Comparison of ENCODE assay signal across 8 cellular contexts in genomic region chr5:141475625-141476131, GRCh38. TPM values are rescaled to one million over a fixed set of nuclear protein-coding genes. Genes with fewer than 3 reads are reported as not detected.
DNase-seq lines count a peak whose midpoint lies in the region; ATAC-seq and TF ChIP-seq lines count a peak whose summit lies in the region.

TSS of gene PCDHGC3 (plus strand) at chr5:141475966. CDS start at chr5:141476117, 151 bp downstream.

- DNase-seq in Calu3 (peak; percentile 95), NCI-H774 (lab: John Stamatoyannopoulos, UW) (peak; percentile 65), foreskin fibroblast (peak; percentile 96 to 99), thoracic aorta (ENCODE audit: low spot score) (peak; percentile 81)
- peak in 3 of 10 donors; percentile 18 to 22 (median 20) for DNase-seq in naive thymus-derived CD8-positive, alpha-beta T cell

- peaks cover 28% of the 10 kb centered on the region for H3K36me3 Mint-ChIP-seq in Calu3 (ENCODE audit: insufficient read depth, unreplicated experiment)
- H3K36me3 Mint-ChIP-seq in activated T-helper 17 cell treated with anti-CD3 and anti-CD28 coated beads, Interleukin-2, amount 50 U/mL, for 72 hours (ENCODE audit: low read depth) = no peaks in the 10 kb centered on the region
- no peaks in the 10 kb centered on the region for H3K36me3 Mint-ChIP-seq in naive thymus-derived CD8-positive, alpha-beta T cell

- H3K36me3 ChIP-seq in thoracic aorta = no peaks in the 10 kb centered on the region

- CTCF ChIA-PET in Calu3 (lab: Charles Lee) = interaction anchor here (0.5 to 2.2 kb wide), 20 partner anchors 10 to 690 kb away, joined by 3 to 27 read pairs (median 4); partner anchors contain the start of genes PCDHA1, PCDHB14, PCDHGA9 and PCDHGB3

- H3K4me3 Mint-ChIP-seq in Calu3 (ENCODE audit: low read depth, unreplicated experiment) = peak within 1 kb of the TSS; percentile 91
- H3K4me3 Mint-ChIP-seq in activated T-helper 17 cell treated with anti-CD3 and anti-CD28 coated beads, Interleukin-2, amount 50 U/mL, for 72 hours = peak within 1 kb of the TSS; percentile 87
- H3K4me3 Mint-ChIP-seq in naive thymus-derived CD8-positive, alpha-beta T cell = peak within 1 kb of the TSS; percentile 83 to 93 (median 87)

- H3K4me1 ChIP-seq in thoracic aorta (ENCODE audit: control insufficient read depth in 1 of 2, low read depth in 2 of 2) = peaks cover 22 to 45% of the 10 kb centered on the region in 2 donors

- no peaks in the 10 kb centered on the region for H3K27me3 ChIP-seq in thoracic aorta (replicated peaks; ENCODE audit: insufficient read depth)

- no peaks in the 10 kb centered on the region for H3K9me3 ChIP-seq in thoracic aorta

- H3K9me3 Mint-ChIP-seq in Calu3 (ENCODE audit: low read depth, unreplicated experiment) = no peaks in the 10 kb centered on the region
- no peaks in the 10 kb centered on the region for H3K9me3 Mint-ChIP-seq in activated T-helper 17 cell treated with anti-CD3 and anti-CD28 coated beads, Interleukin-2, amount 50 U/mL, for 72 hours
- no peaks in the 10 kb centered on the region for H3K9me3 Mint-ChIP-seq in naive thymus-derived CD8-positive, alpha-beta T cell

- intact Hi-C loops in Calu3 (cut with micrococcal nuclease; ENCODE audit: unreplicated experiment) = loop anchor here (1.0 to 5.0 kb wide), 4 partner anchors 18 to 82 kb away; partner anchors contain the start of gene PCDHGA9

- H3K27ac ChIP-seq in thoracic aorta = peak within 1 kb of the TSS; percentile 86 to 93

- BruUV-seq in Calu3 (replicated peaks; lab: Mats Ljungman, UMichigan) = no TSS peak

- H3K4me1 Mint-ChIP-seq in Calu3 (ENCODE audit: low read depth, unreplicated experiment) = peaks cover 10% of the 10 kb centered on the region
- H3K4me1 Mint-ChIP-seq in activated T-helper 17 cell treated with anti-CD3 and anti-CD28 coated beads, Interleukin-2, amount 50 U/mL, for 72 hours = peaks cover 8% of the 10 kb centered on the region
- peaks cover 10 to 31% (median 28%) of the 10 kb centered on the region in 4 donors for H3K4me1 Mint-ChIP-seq in naive thymus-derived CD8-positive, alpha-beta T cell

- TF ChIP-seq CTCF in Calu3 (IDR thresholded peaks at IDR 0.05; ENCODE audit: unreplicated experiment) = no peak
- TF ChIP-seq CTCF in foreskin fibroblast (IDR thresholded peaks at IDR 0.05; ENCODE audit: low read depth, low read length) = peak; percentile 30
- TF ChIP-seq CTCF in thoracic aorta (IDR thresholded peaks at IDR 0.05) = no peak

- ATAC-seq in GM19452 (IDR thresholded peaks at IDR 0.05; ENCODE audit: unreplicated experiment) (peak; percentile 97), HG03520 (IDR thresholded peaks at IDR 0.05; ENCODE audit: unreplicated experiment) (peak; percentile 98), thoracic aorta (ENCODE audit: insufficient number of reproducible peaks, low FRiP score, low read depth) (peak; percentile 93)
- peak; percentile 94 for ATAC-seq in activated T-helper 17 cell treated with anti-CD3 and anti-CD28 coated beads, Interleukin-2, amount 50 U/mL, for 72 hours (replicated peaks)
- ATAC-seq in naive thymus-derived CD8-positive, alpha-beta T cell = peak; percentile 74 to 92

- no peaks in the 10 kb centered on the region for H3K27me3 Mint-ChIP-seq in Calu3 (ENCODE audit: unreplicated experiment)
- peaks cover 44% of the 10 kb centered on the region for H3K27me3 Mint-ChIP-seq in activated T-helper 17 cell treated with anti-CD3 and anti-CD28 coated beads, Interleukin-2, amount 50 U/mL, for 72 hours
- H3K27me3 Mint-ChIP-seq in naive thymus-derived CD8-positive, alpha-beta T cell = peaks cover 32 to 64% (median 47%) of the 10 kb centered on the region in 5 donors

- H3K27ac Mint-ChIP-seq in Calu3 (ENCODE audit: unreplicated experiment) = peak within 1 kb of the TSS; percentile 80
- peak within 1 kb of the TSS; percentile 37 for H3K27ac Mint-ChIP-seq in activated T-helper 17 cell treated with anti-CD3 and anti-CD28 coated beads, Interleukin-2, amount 50 U/mL, for 72 hours
- H3K27ac Mint-ChIP-seq in naive thymus-derived CD8-positive, alpha-beta T cell = peak within 1 kb of the TSS in 3 of 10 donors; percentile 1 to 78 (median 9)

- H3K4me3 ChIP-seq in foreskin fibroblast (ENCODE audit: low read depth in 1 of 2, low read length in 2 of 2) (peak within 1 kb of the TSS; percentile 78 to 99), thoracic aorta (peak within 1 kb of the TSS; percentile 83)

- POLR2A ChIA-PET in naive thymus-derived CD8-positive, alpha-beta T cell (lab: Charles Lee) = no interaction called here

RNA-seq across cellular contexts. Expression of gene PCDHGC3, which starts in this region (rescaled TPM):
- total RNA-seq in Calu3 (2022) = 49.4 and 73.0 TPM in 2 replicates
- total RNA-seq in activated T-helper 17 cell treated with anti-CD3 and anti-CD28 coated beads, Interleukin-2, amount 50 U/mL, for 72 hours = under 1 TPM in 1 of 2 donors, not detected in 1; 0.56 TPM
- total RNA-seq in naive thymus-derived CD8-positive, alpha-beta T cell = not detected
- under 1 TPM in 2 of 3 donors, not detected in 1; 0.18 to 0.25 TPM for polyA plus RNA-seq in naive thymus-derived CD8-positive, alpha-beta T cell
- 10 to 100 TPM; 61.3 to 99.9 TPM for total RNA-seq in thoracic aorta

Comparison
In these comparisons a context has a peak if more than half of its experiments do, and no peak if none do; other contexts are left out.
1. RNA of gene PCDHGC3 (total RNA-seq): 61.3 to 99.9 TPM in thoracic aorta and 49.4 to 73.0 TPM in Calu3; 0.56 TPM in activated T-helper 17 cell treated with anti-CD3 and anti-CD28 coated beads, Interleukin-2, amount 50 U/mL, for 72 hours and not detected in naive thymus-derived CD8-positive, alpha-beta T cell; every median in the first group is over 10 times any median in the second.
2. Peak in ATAC-seq in activated T-helper 17 cell treated with anti-CD3 and anti-CD28 coated beads, Interleukin-2, amount 50 U/mL, for 72 hours; RNA of the gene not detected or under 1 TPM.
3. Peak in ATAC-seq in naive thymus-derived CD8-positive, alpha-beta T cell; RNA of the gene not detected or under 1 TPM.
4. Peak in every context shown above with its lines, with median percentiles within 50 percentile points of each other: H3K4me3 Mint-ChIP-seq and ATAC-seq.